ENCODE assay signal across 24 cellular contexts in the genomic region with DNA sequence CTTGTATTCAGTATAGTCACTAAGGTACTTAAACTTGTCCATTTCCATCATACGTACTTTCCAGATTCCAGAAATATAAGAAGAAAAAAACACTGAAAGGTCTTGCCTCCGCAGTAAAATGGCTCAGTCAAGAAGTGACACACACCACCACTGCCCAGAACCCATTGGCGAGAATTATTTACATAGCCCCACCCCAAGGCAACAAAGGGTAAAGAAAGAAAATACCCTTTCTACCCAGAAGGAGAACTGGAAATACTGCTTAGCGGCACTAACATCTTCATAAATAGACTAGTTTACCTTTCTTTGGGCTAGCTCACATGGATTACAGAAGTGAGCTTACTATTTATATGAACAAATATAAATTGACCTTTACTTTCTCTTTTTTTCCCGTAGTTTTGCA.
"Had no signal": no experiment of that assay in that cellular context is flagged by ENCODE, and none has a peak within 500 bp of the region (broad histone marks: within the 10 kb centered on the region; RNA-seq: fewer than 3 reads in every experiment).

No MANE protein-coding gene starts in this region.

- H3K4me3 ChIP-seq: left lung, lower lobe of right lung, ovary, right atrium auricular region, right lobe of liver, smooth muscle cell, stomach, testis, thyroid gland, transverse colon, upper lobe of right lung had no signal

- H3K27ac ChIP-seq: left lung, lower lobe of right lung, ovary, right atrium auricular region, right lobe of liver, stomach, testis, thyroid gland, transverse colon, upper lobe of right lung had no signal

- H3K27me3 ChIP-seq: left lung, ovary, right atrium auricular region, right lobe of liver, stomach, testis, thyroid gland, transverse colon, upper lobe of right lung had no signal

- H3K27me3 Mint-ChIP-seq: progenitor cell of endocrine pancreas; stimulated activated naive B cell treated with anti-CD40 and anti-IgM and Interleukin-4, amounts not matched to agents 10 μg/mL and 1 μg/mL and 100 μg/mL, for 72 hours had no signal

- H3K9me3 ChIP-seq: left lung, lower lobe of right lung, ovary, right atrium auricular region, right lobe of liver, stomach, testis, thyroid gland, transverse colon, upper lobe of right lung had no signal

- DNase-seq: hippocampal formation; immature natural killer cell; kidney; left colon; left lung; lower lobe of right lung; mesendoderm; naive B cell; natural killer cell; ovary; right lobe of liver; stimulated activated CD4-positive, alpha-beta T cell treated with anti-CD3 and anti-CD28 coated beads, Interleukin-1b, Interleukin-23, amount 100 ng/mL, for 48 hours; stimulated activated CD4-positive, alpha-beta T cell treated with anti-CD3 and anti-CD28 coated beads, Interleukin-2, amount 100 ng/mL, for 48 hours; stimulated activated naive B cell treated with anti-CD40 and anti-IgM and Interleukin-4, amounts not matched to agents 10 μg/mL and 1 μg/mL and 100 μg/mL, for 72 hours; stimulated activated naive CD8-positive, alpha-beta T cell treated with anti-CD3 and anti-CD28 coated beads, Interleukin-15, Interleukin-2, amounts not matched to agents 100 U/mL and 50 U/mL, for 24 hours; stomach; testis; thyroid gland; transverse colon; upper lobe of right lung had no signal

- H3K4me2 ChIP-seq: smooth muscle cell had no signal

- H3K4me1 ChIP-seq: left lung, lower lobe of right lung, right lobe of liver, testis, upper lobe of right lung had no signal

- H3K9me3 Mint-ChIP-seq: immature natural killer cell; naive B cell; natural killer cell; stimulated activated naive B cell treated with anti-CD40 and anti-IgM and Interleukin-4, amounts not matched to agents 10 μg/mL and 1 μg/mL and 100 μg/mL, for 72 hours had no signal

- H3K4me3 Mint-ChIP-seq: immature natural killer cell; mesothelial cell of epicardium; naive B cell; natural killer cell; stimulated activated naive B cell treated with anti-CD40 and anti-IgM and Interleukin-4, amounts not matched to agents 10 μg/mL and 1 μg/mL and 100 μg/mL, for 72 hours had no signal

- H3K36me3 Mint-ChIP-seq: naive B cell; natural killer cell; stimulated activated naive B cell treated with anti-CD40 and anti-IgM and Interleukin-4, amounts not matched to agents 10 μg/mL and 1 μg/mL and 100 μg/mL, for 72 hours had no signal

- H3K36me3 ChIP-seq: left lung, lower lobe of right lung, ovary, right atrium auricular region, right lobe of liver, stomach, thyroid gland, transverse colon, upper lobe of right lung had no signal

- ATAC-seq: left colon; left lung; lower lobe of right lung; natural killer cell; right lobe of liver; stimulated activated naive CD8-positive, alpha-beta T cell treated with anti-CD3 and anti-CD28 coated beads, Interleukin-15, Interleukin-2, amounts not matched to agents 100 U/mL and 50 U/mL, for 24 hours; upper lobe of right lung had no signal

- H3K27ac Mint-ChIP-seq: immature natural killer cell; mesothelial cell of epicardium; naive B cell; natural killer cell; progenitor cell of endocrine pancreas; stimulated activated naive B cell treated with anti-CD40 and anti-IgM and Interleukin-4, amounts not matched to agents 10 μg/mL and 1 μg/mL and 100 μg/mL, for 72 hours had no signal
